In genomic region chr15:58313304-58313703, GRCh38 we compare ENCODE assay signal across 27 cellular contexts.
DNase-seq lines count a peak whose midpoint lies in the region; ATAC-seq, FAIRE-seq and TF ChIP-seq lines count a peak whose summit lies in the region.
"Had no signal": no experiment of that assay in that cellular context is flagged by ENCODE, and none has a peak within 500 bp of the region (broad histone marks: within the 10 kb centered on the region; RNA-seq: fewer than 3 reads in every experiment).

No MANE protein-coding gene starts in this region.

- no peak for DNase-seq in activated CD4-positive, alpha-beta T cell treated with anti-CD3 and anti-CD28 coated beads, Interleukin-2, amount 10 ng/mL, durations not matched to agents 7 days and 5 days
- no peak for DNase-seq in activated CD4-positive, alpha-beta T cell treated with anti-CD3 and anti-CD28 coated beads, Interleukin-2, amount 50 U/mL, for 4 hours
- DNase-seq in CD8-positive, alpha-beta T cell: no peak
- no peak for DNase-seq in natural killer cell treated with Interleukin-12 subunit alpha and Interleukin-12 subunit beta and Interleukin-15 and Interleukin-18, amount 100 ng/mL, for 72 hours (ENCODE audit: low spot score)
- DNase-seq in HTR-8/SVneo (ENCODE audit: insufficient read length, low spot score): no peak
- DNase-seq in Right ventricle myocardium superior: no peak
- no peak for DNase-seq in occipital lobe (lab: John Stamatoyannopoulos, UW)
- DNase-seq: activated CD4-positive, CD25-positive, alpha-beta regulatory T cell treated with anti-CD3 and anti-CD28 coated beads, Interleukin-2, amount 50 U/mL, for 72 hours; activated naive CD8-positive, alpha-beta T cell treated with anti-CD3 and anti-CD28 coated beads, Interleukin-2, amount 10 ng/mL, durations not matched to agents 7 days and 5 days; AML-193; central memory CD4-positive, alpha-beta T cell; dermis blood vessel endothelial cell; left cardiac atrium; mammary epithelial cell; NCI-H1105; NCI-H187 treated with DMSO at 0.1 percent for 48 hours; NCI-H524 treated with DMSO at 0.1 percent for 48 hours; stomach; T-helper 1 cell; thyroid gland had no signal

- ATAC-seq in CD8-positive, alpha-beta T cell: no peak
- peak; percentile 36 for ATAC-seq in activated T-helper 17 cell treated with anti-CD3 and anti-CD28 coated beads, Interleukin-2, amount 50 U/mL, for 72 hours (replicated peaks)
- peak in 1 of 2 donors; percentile 70 for ATAC-seq in natural killer cell treated with Interleukin-12 subunit alpha and Interleukin-12 subunit beta and Interleukin-15 and Interleukin-18, amount 100 ng/mL, for 72 hours
- no peak for ATAC-seq in Right ventricle myocardium superior (ENCODE audit: poor library complexity)
- ATAC-seq: gastroesophageal sphincter, left cardiac atrium had no signal

- no peak overlapping the region for H3K4me3 Mint-ChIP-seq in activated CD4-positive, alpha-beta T cell treated with anti-CD3 and anti-CD28 coated beads, Interleukin-2, amount 10 ng/mL, durations not matched to agents 7 days and 5 days
- no peak overlapping the region for H3K4me3 Mint-ChIP-seq in CD8-positive, alpha-beta T cell
- peak overlapping the region; percentile 45 for H3K4me3 Mint-ChIP-seq in activated T-helper 17 cell treated with anti-CD3 and anti-CD28 coated beads, Interleukin-2, amount 50 U/mL, for 72 hours
- H3K4me3 Mint-ChIP-seq in natural killer cell treated with Interleukin-12 subunit alpha and Interleukin-12 subunit beta and Interleukin-15 and Interleukin-18, amount 100 ng/mL, for 72 hours: peak overlapping the region; percentile 67
- H3K4me3 Mint-ChIP-seq: activated naive CD8-positive, alpha-beta T cell treated with anti-CD3 and anti-CD28 coated beads, Interleukin-2, amount 10 ng/mL, durations not matched to agents 7 days and 5 days; activated T-helper 1 cell treated with anti-CD3 and anti-CD28 coated beads, Interleukin-12 subunit alpha, Interleukin-12 subunit beta, Interleukin-2, Interleukin-4 antibody, amounts not matched to agents 30 ng/mL and 10 ng/mL and 1 ng/mL, durations not matched to agents 14 hours and 24 hours and 36 hours had no signal

- H3K36me3 ChIP-seq in CD8-positive, alpha-beta T cell (ENCODE audit: insufficient read depth, low read length): no peaks in the 10 kb centered on the region
- H3K36me3 ChIP-seq: gastroesophageal sphincter, SJSA1, stomach, thyroid gland had no signal

- peaks cover 22% of the 10 kb centered on the region for H3K4me1 Mint-ChIP-seq in activated CD4-positive, alpha-beta T cell treated with anti-CD3 and anti-CD28 coated beads, Interleukin-2, amount 10 ng/mL, durations not matched to agents 7 days and 5 days
- peaks cover 41% of the 10 kb centered on the region for H3K4me1 Mint-ChIP-seq in CD8-positive, alpha-beta T cell (ENCODE audit: low read depth)
- H3K4me1 Mint-ChIP-seq in activated T-helper 17 cell treated with anti-CD3 and anti-CD28 coated beads, Interleukin-2, amount 50 U/mL, for 72 hours: peaks cover 24% of the 10 kb centered on the region
- peaks cover 32 to 37% of the 10 kb centered on the region in 2 donors for H3K4me1 Mint-ChIP-seq in natural killer cell treated with Interleukin-12 subunit alpha and Interleukin-12 subunit beta and Interleukin-15 and Interleukin-18, amount 100 ng/mL, for 72 hours (ENCODE audit: low read depth in 2 of 2)

- no peak overlapping the region for H3K27ac ChIP-seq in CD8-positive, alpha-beta T cell (ENCODE audit: low read depth, low read length)
- H3K27ac ChIP-seq: gastroesophageal sphincter, hepatocyte, SJSA1, stomach, thyroid gland had no signal

- peak overlapping the region; percentile 67 for H3K27ac Mint-ChIP-seq in activated CD4-positive, alpha-beta T cell treated with anti-CD3 and anti-CD28 coated beads, Interleukin-2, amount 10 ng/mL, durations not matched to agents 7 days and 5 days
- H3K27ac Mint-ChIP-seq in CD8-positive, alpha-beta T cell: peak overlapping the region; percentile 20
- peak overlapping the region; percentile 76 for H3K27ac Mint-ChIP-seq in activated T-helper 17 cell treated with anti-CD3 and anti-CD28 coated beads, Interleukin-2, amount 50 U/mL, for 72 hours
- peak overlapping the region; percentile 11 to 75 for H3K27ac Mint-ChIP-seq in natural killer cell treated with Interleukin-12 subunit alpha and Interleukin-12 subunit beta and Interleukin-15 and Interleukin-18, amount 100 ng/mL, for 72 hours

- H3K4me3 ChIP-seq in CD8-positive, alpha-beta T cell (ENCODE audit: low read depth, low read length): no peak overlapping the region
- H3K4me3 ChIP-seq: gastroesophageal sphincter, hepatocyte, SJSA1, stomach, thyroid gland had no signal

- peaks cover 4% of the 10 kb centered on the region for H3K36me3 Mint-ChIP-seq in activated CD4-positive, alpha-beta T cell treated with anti-CD3 and anti-CD28 coated beads, Interleukin-2, amount 10 ng/mL, durations not matched to agents 7 days and 5 days (ENCODE audit: low read depth)
- H3K36me3 Mint-ChIP-seq in CD8-positive, alpha-beta T cell: no peaks in the 10 kb centered on the region
- H3K36me3 Mint-ChIP-seq in activated T-helper 17 cell treated with anti-CD3 and anti-CD28 coated beads, Interleukin-2, amount 50 U/mL, for 72 hours (ENCODE audit: low read depth): no peaks in the 10 kb centered on the region
- no peaks in the 10 kb centered on the region for H3K36me3 Mint-ChIP-seq in natural killer cell treated with Interleukin-12 subunit alpha and Interleukin-12 subunit beta and Interleukin-15 and Interleukin-18, amount 100 ng/mL, for 72 hours

- POLR2A ChIA-PET in activated CD4-positive, alpha-beta T cell treated with anti-CD3 and anti-CD28 coated beads, Interleukin-2, amount 10 ng/mL, durations not matched to agents 7 days and 5 days (lab: Charles Lee): no interaction called here
- POLR2A ChIA-PET in CD8-positive, alpha-beta T cell (lab: Charles Lee): no interaction called here

- no peaks in the 10 kb centered on the region for H3K27me3 ChIP-seq in CD8-positive, alpha-beta T cell (ENCODE audit: insufficient read depth, low read length)
- H3K27me3 ChIP-seq: gastroesophageal sphincter, hepatocyte, SJSA1, stomach, thyroid gland had no signal

- intact Hi-C loops in CD8-positive, alpha-beta T cell (cut with DNase I, micrococcal nuclease): no loop called here
- intact Hi-C loops in Right ventricle myocardium superior (cut with DNase I): no loop called here

- H3K27me3 Mint-ChIP-seq in activated CD4-positive, alpha-beta T cell treated with anti-CD3 and anti-CD28 coated beads, Interleukin-2, amount 10 ng/mL, durations not matched to agents 7 days and 5 days: no peaks in the 10 kb centered on the region
- H3K27me3 Mint-ChIP-seq in CD8-positive, alpha-beta T cell (ENCODE audit: low read depth): no peaks in the 10 kb centered on the region
- H3K27me3 Mint-ChIP-seq in activated T-helper 17 cell treated with anti-CD3 and anti-CD28 coated beads, Interleukin-2, amount 50 U/mL, for 72 hours: no peaks in the 10 kb centered on the region
- no peaks in the 10 kb centered on the region for H3K27me3 Mint-ChIP-seq in natural killer cell treated with Interleukin-12 subunit alpha and Interleukin-12 subunit beta and Interleukin-15 and Interleukin-18, amount 100 ng/mL, for 72 hours
- H3K27me3 Mint-ChIP-seq: activated naive CD8-positive, alpha-beta T cell treated with anti-CD3 and anti-CD28 coated beads, Interleukin-2, amount 10 ng/mL, durations not matched to agents 7 days and 5 days had no signal

- no peak for FAIRE-seq in HTR-8/SVneo (lab: Jason Lieb, UNC)
- FAIRE-seq: A204.1, endometrium had no signal

- CTCF ChIA-PET in activated CD4-positive, alpha-beta T cell treated with anti-CD3 and anti-CD28 coated beads, Interleukin-2, amount 10 ng/mL, durations not matched to agents 7 days and 5 days (lab: Charles Lee): interaction anchor here (0.5 to 1.5 kb wide), 3 partner anchors 9 to 16 kb away, joined by 3 to 5 read pairs (median 4); no protein-coding TSS in a partner anchor
- CTCF ChIA-PET in CD8-positive, alpha-beta T cell (lab: Charles Lee): interaction anchor here (1.0 to 1.7 kb wide), 3 partner anchors 12 to 1216 kb away, joined by 3 to 4 read pairs (median 3); no protein-coding TSS in a partner anchor

- H3K4me1 ChIP-seq in CD8-positive, alpha-beta T cell (ENCODE audit: insufficient read depth, low read length): peaks cover 29% of the 10 kb centered on the region

- TF ChIP-seq CTCF in CD8-positive, alpha-beta T cell (IDR thresholded peaks at IDR 0.05): no peak

- H3K9me3 Mint-ChIP-seq in activated CD4-positive, alpha-beta T cell treated with anti-CD3 and anti-CD28 coated beads, Interleukin-2, amount 10 ng/mL, durations not matched to agents 7 days and 5 days: peaks cover 3% of the 10 kb centered on the region
- H3K9me3 Mint-ChIP-seq in CD8-positive, alpha-beta T cell: no peaks in the 10 kb centered on the region
- no peaks in the 10 kb centered on the region for H3K9me3 Mint-ChIP-seq in activated T-helper 17 cell treated with anti-CD3 and anti-CD28 coated beads, Interleukin-2, amount 50 U/mL, for 72 hours
- H3K9me3 Mint-ChIP-seq in natural killer cell treated with Interleukin-12 subunit alpha and Interleukin-12 subunit beta and Interleukin-15 and Interleukin-18, amount 100 ng/mL, for 72 hours: no peaks in the 10 kb centered on the region

- no peaks in the 10 kb centered on the region for H3K9me3 ChIP-seq in CD8-positive, alpha-beta T cell (ENCODE audit: low read length)
- H3K9me3 ChIP-seq: gastroesophageal sphincter, SJSA1, stomach, thyroid gland had no signal

Comparison
In these comparisons a context has a peak if more than half of its experiments do, and no peak if none do; other contexts are left out.
1. H3K27ac Mint-ChIP-seq: peak in every context shown above with its lines; median percentile 76 in activated T-helper 17 cell treated with anti-CD3 and anti-CD28 coated beads, Interleukin-2, amount 50 U/mL, for 72 hours; 67 in activated CD4-positive, alpha-beta T cell treated with anti-CD3 and anti-CD28 coated beads, Interleukin-2, amount 10 ng/mL, durations not matched to agents 7 days and 5 days; 43 in natural killer cell treated with Interleukin-12 subunit alpha and Interleukin-12 subunit beta and Interleukin-15 and Interleukin-18, amount 100 ng/mL, for 72 hours; 20 in CD8-positive, alpha-beta T cell.
2. H3K4me3 Mint-ChIP-seq: peak in activated T-helper 17 cell treated with anti-CD3 and anti-CD28 coated beads, Interleukin-2, amount 50 U/mL, for 72 hours (single experiment) and natural killer cell treated with Interleukin-12 subunit alpha and Interleukin-12 subunit beta and Interleukin-15 and Interleukin-18, amount 100 ng/mL, for 72 hours (single experiment); none in activated CD4-positive, alpha-beta T cell treated with anti-CD3 and anti-CD28 coated beads, Interleukin-2, amount 10 ng/mL, durations not matched to agents 7 days and 5 days (single experiment) and CD8-positive, alpha-beta T cell (single experiment).